In the genomic region with DNA sequence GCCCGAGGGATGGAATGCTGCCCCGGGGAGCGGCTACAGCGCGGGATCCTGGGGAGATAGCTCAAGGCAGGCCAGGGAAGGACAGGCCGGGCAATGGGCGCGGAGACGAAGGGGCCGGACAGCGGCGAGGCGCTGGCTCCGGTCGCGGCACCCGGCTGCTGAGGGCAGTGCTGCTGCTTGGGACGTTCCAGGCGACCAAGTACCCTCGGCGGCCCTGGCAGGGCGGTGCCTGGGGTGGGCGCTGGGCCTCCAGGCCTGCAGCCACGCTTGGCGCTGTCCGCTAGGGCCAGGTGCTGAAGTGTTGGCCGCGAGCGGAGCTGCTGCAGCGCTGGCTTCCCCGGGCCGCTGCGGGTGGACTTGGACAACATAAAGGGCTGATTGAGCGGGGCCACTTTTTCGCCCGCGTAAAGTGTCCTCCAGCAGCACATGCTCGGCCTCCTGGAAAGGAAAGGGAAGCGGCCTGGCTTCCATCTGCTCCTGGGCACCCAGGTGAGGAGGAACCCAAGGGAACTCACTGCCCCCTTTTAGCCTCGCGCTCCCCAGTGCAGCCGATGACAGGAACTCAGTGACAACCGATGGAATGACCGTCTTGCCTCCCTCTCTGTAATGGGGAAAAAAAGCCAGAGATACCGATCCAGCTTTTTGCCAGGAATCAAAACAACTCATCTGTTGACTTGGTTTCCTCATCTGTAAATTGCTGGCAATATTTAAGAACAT, we compare ENCODE assay signal across 8 cellular contexts. TPM values are rescaled to one million over a fixed set of nuclear protein-coding genes. Genes with fewer than 3 reads are reported as not detected.
DNase-seq lines count a peak whose midpoint lies in the region; ATAC-seq and TF ChIP-seq lines count a peak whose summit lies in the region.

No MANE protein-coding gene starts in this region.

- no peak overlapping the region for H3K9ac ChIP-seq in mammary epithelial cell (ENCODE audit: insufficient read depth, low read length)

- H4K20me1 ChIP-seq in mammary epithelial cell (ENCODE audit: insufficient read depth, low read length) = no peaks in the 10 kb centered on the region

- TF ChIP-seq CTCF in GM06990 (IDR thresholded peaks at IDR 0.05; ENCODE audit: insufficient read depth, low read length, poor library complexity, severe bottlenecking) (no peak), mammary epithelial cell (conservative IDR thresholded peaks at IDR 0.05 in 1 of 2, IDR thresholded peaks at IDR 0.05 in 1 of 2; ENCODE audit: extremely low read depth in 1 of 2, insufficient read depth in 1 of 2, low read depth in 1 of 2, low read length in 2 of 2) (peak in 1 of 2 donors; percentile 10)

- no TSS peak for BruUV-seq in mammary epithelial cell (replicated peaks; lab: Mats Ljungman, UMichigan)

- H3K4me2 ChIP-seq in mammary epithelial cell (ENCODE audit: insufficient read depth, low read depth, low read length) = peak overlapping the region; percentile 36

- CTCF ChIA-PET in mammary epithelial cell (lab: Charles Lee; ENCODE audit: low non-redundant PET) = no interaction called here

- no peak overlapping the region for H2AFZ ChIP-seq in mammary epithelial cell (ENCODE audit: low read depth, low read length)

- dilution Hi-C loops in mammary epithelial cell (cut with HindIII; ENCODE audit: low sequenced_read_pairs) = loop anchor here (5.0 kb wide), 1 partner anchor 64 kb away; no protein-coding TSS in a partner anchor

- intact Hi-C loops in mammary epithelial cell (cut with micrococcal nuclease) = loop anchor here (5.0 kb wide), 1 partner anchor 51 kb away; the partner anchor contains the start of gene WWOX

- no peaks in the 10 kb centered on the region for H3K9me3 ChIP-seq in mammary epithelial cell (replicated peaks; ENCODE audit: insufficient read depth, low read length)

- in situ Hi-C loops in mammary epithelial cell (cut with MboI; ENCODE audit: low sequenced_read_pairs in 2 of 2) = no loop called here

- H3K4me1 ChIP-seq in mammary epithelial cell (ENCODE audit: insufficient read depth, low read length) = no peaks in the 10 kb centered on the region

- no peak overlapping the region for H3K27ac ChIP-seq in mammary epithelial cell (ENCODE audit: insufficient read depth, low read depth, low read length)

- WGBS in mammary epithelial cell (ENCODE audit: low coverage, missing lambda C conversion rate) = 27% methylated on average over 20 of the region's 45 CpGs

- H3K27me3 ChIP-seq in GM06990 (replicated peaks; ENCODE audit: control insufficient read depth, insufficient read depth, low read length) (no peaks in the 10 kb centered on the region), mammary epithelial cell (ENCODE audit: insufficient read depth, low read length) (no peaks in the 10 kb centered on the region)

- H3K4me3 ChIP-seq in GM06990 (replicated peaks; ENCODE audit: low read depth, low read length) = no peak overlapping the region
- no peak overlapping the region for H3K4me3 ChIP-seq in mammary epithelial cell (replicated peaks in 1 of 3; ENCODE audit: insufficient read depth in 1 of 3, low read depth in 2 of 3, low read length in 3 of 3)

- no peak for ATAC-seq in HG03095 (IDR thresholded peaks at IDR 0.05; ENCODE audit: unreplicated experiment)

- H3K79me2 ChIP-seq in mammary epithelial cell (ENCODE audit: insufficient read depth, low read length) = no peaks in the 10 kb centered on the region

- peak; percentile 32 for DNase-seq in GM06990 (ENCODE audit: extremely low read depth, insufficient read length)
- DNase-seq in NOMO-1 (lab: John Stamatoyannopoulos, UW; ENCODE audit: unreplicated experiment in 2 of 2) = peak; percentile 16 to 20
- peak; percentile 57 for DNase-seq in mammary epithelial cell
- DNase-seq in kidney tubule cell (ENCODE audit: low spot score) = peak; percentile 70
- peak in 2 of 3 donors; percentile 3 to 7 for DNase-seq in stimulated activated CD4-positive, alpha-beta T cell treated with anti-CD3 and anti-CD28 coated beads, TNF-alpha, amount 100 ng/mL, for 48 hours (ENCODE audit: low read depth in 3 of 3)
- no peak for DNase-seq in NCI-H524 treated with DMSO at 0.1 percent for 48 hours (lab: John Stamatoyannopoulos, UW)
- DNase-seq in COR-L47 (lab: John Stamatoyannopoulos, UW) = no peak

- H3K36me3 ChIP-seq in GM06990 (ENCODE audit: control insufficient read depth, insufficient read depth, low read length) (no peaks in the 10 kb centered on the region), mammary epithelial cell (ENCODE audit: insufficient read depth, low read length) (no peaks in the 10 kb centered on the region)

RNA-seq across cellular contexts. Expression of gene CLEC3A, which starts 23.7 kb away (rescaled TPM):
- not detected for total RNA-seq in mammary epithelial cell
- polyA plus RNA-seq in mammary epithelial cell = not detected
- polyA minus RNA-seq in mammary epithelial cell = not detected

RNA-seq across cellular contexts. Expression of gene WWOX, which starts 53.4 kb away (rescaled TPM):
- total RNA-seq in mammary epithelial cell = 10 to 100 TPM; 11.0 TPM
- polyA plus RNA-seq in mammary epithelial cell = 11.1 TPM
- 6.2 TPM for polyA minus RNA-seq in mammary epithelial cell

Comparison
In these comparisons a context has a peak if more than half of its experiments do, and no peak if none do; other contexts are left out.
1. DNase-seq: peak in GM06990 (single experiment), NOMO-1 (2 of 2), mammary epithelial cell (single experiment), kidney tubule cell (single experiment) and stimulated activated CD4-positive, alpha-beta T cell treated with anti-CD3 and anti-CD28 coated beads, TNF-alpha, amount 100 ng/mL, for 48 hours (2 of 3); none in NCI-H524 treated with DMSO at 0.1 percent for 48 hours (single experiment) and COR-L47 (single experiment).